Comparison of ENCODE assay signal across 23 cellular contexts in the genomic region with DNA sequence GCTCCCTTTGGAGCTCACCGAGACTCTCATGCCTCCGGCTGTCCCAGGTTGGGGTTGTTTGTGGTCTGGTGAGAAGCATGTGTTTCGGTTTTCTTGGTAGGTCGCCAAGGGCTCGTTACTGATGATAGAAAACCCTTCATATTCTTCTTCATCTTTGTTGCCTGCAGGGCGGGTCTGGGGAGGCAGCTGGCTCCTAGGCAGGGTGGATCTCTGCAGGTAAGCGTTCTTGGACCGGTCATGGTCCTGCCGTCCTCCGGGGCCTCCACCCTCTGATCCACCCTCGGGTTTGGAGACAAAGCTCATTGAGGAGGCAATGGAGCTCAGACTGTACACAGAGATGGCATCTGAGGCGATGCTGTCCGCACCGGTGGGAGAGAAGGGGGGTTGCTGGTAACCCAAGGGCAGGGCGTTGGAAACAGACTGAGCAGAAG.
A peak's percentile ranks its signal among the peaks of the same experiment; 100 is the strongest.
DNase-seq lines count a peak whose midpoint lies in the region; ATAC-seq and TF ChIP-seq lines count a peak whose summit lies in the region.
"Had no signal": no experiment of that assay in that cellular context is flagged by ENCODE, and none has a peak within 500 bp of the region (broad histone marks: within the 10 kb centered on the region; RNA-seq: fewer than 3 reads in every experiment).

No MANE protein-coding gene starts in this region.

- TF ChIP-seq CTCF in WTC11 (IDR thresholded peaks at IDR 0.05) (no peak), nephron progenitor cell (IDR thresholded peaks at IDR 0.05) (no peak), testis (IDR thresholded peaks at IDR 0.05) (no peak), foreskin keratinocyte (conservative IDR thresholded peaks at IDR 0.05) (no peak)

- H3K27me3 ChIP-seq in testis, result no peaks in the 10 kb centered on the region
- no peaks in the 10 kb centered on the region for H3K27me3 ChIP-seq in foreskin keratinocyte

- TF ChIP-seq POLR2A in testis (IDR thresholded peaks at IDR 0.05), result no peak

- DNase-seq in activated effector memory CD4-positive, alpha-beta T cell treated with anti-CD3 and anti-CD28 coated beads, Interleukin-2, amount 50 U/mL, for 16 hours, result peak; percentile 50
- no peak for DNase-seq in activated effector memory CD4-positive, alpha-beta T cell treated with Interleukin-2 at 50 U/mL for 16 hours
- DNase-seq in WTC11 (ENCODE audit: low spot score) (no peak), nephron progenitor cell (no peak), testis (peak; percentile 13), foreskin keratinocyte (no peak), NCI-H226 (no peak), NCI-H2196 treated with DMSO at 0.1 percent for 48 hours (lab: John Stamatoyannopoulos, UW; ENCODE audit: unreplicated experiment) (no peak)
- DNase-seq: CD4-positive, CD25-positive, alpha-beta regulatory T cell; COR-L47; DMS153; HFFc6; KG1; NCI-H1105 treated with DMSO at 0.1 percent for 48 hours; NCI-H1694; NCI-H2081 treated with DMSO at 0.1 percent for 48 hours; NCI-H510A; NCI-H748 treated with DMSO at 0.1 percent for 48 hours; OCI-M1; SIG-M5 had no signal

- H3K4me1 Mint-ChIP-seq in WTC11 (peaks cover 16% of the 10 kb centered on the region), nephron progenitor cell (peaks cover 21% of the 10 kb centered on the region)
- H3K4me1 Mint-ChIP-seq: B cell had no signal

- POLR2A ChIA-PET in WTC11 (lab: Charles Lee), result no interaction called here

- peaks cover 12% of the 10 kb centered on the region; the same call in 1 of the 2 replicates for H3K36me3 Mint-ChIP-seq in WTC11
- H3K36me3 Mint-ChIP-seq in nephron progenitor cell (ENCODE audit: low read depth), result peaks cover 48% of the 10 kb centered on the region

- peak overlapping the region; percentile 57; the same call in 1 of the 2 replicates for H3K27ac Mint-ChIP-seq in WTC11
- peak overlapping the region; percentile 23 for H3K27ac Mint-ChIP-seq in nephron progenitor cell
- H3K27ac Mint-ChIP-seq: B cell, HFFc6 had no signal

- H3K9me3 ChIP-seq in testis, result no peaks in the 10 kb centered on the region

- H3K9me3 Mint-ChIP-seq in WTC11, result no peaks in the 10 kb centered on the region
- H3K9me3 Mint-ChIP-seq in nephron progenitor cell, result no peaks in the 10 kb centered on the region
- H3K9me3 Mint-ChIP-seq: CD4-positive, CD25-positive, alpha-beta regulatory T cell; HFFc6 had no signal

- intact Hi-C loops in testis (cut with DNase I; ENCODE audit: low total_unique reads), result no loop called here

- no peak for ATAC-seq in WTC11
- no peak for ATAC-seq in foreskin keratinocyte
- ATAC-seq: GM12878 had no signal

- H3K4me1 ChIP-seq in testis (no peaks in the 10 kb centered on the region), foreskin keratinocyte (no peaks in the 10 kb centered on the region)

- no peak overlapping the region for H3K27ac ChIP-seq in testis
- H3K27ac ChIP-seq in foreskin keratinocyte, result no peak overlapping the region
- H3K27ac ChIP-seq: RWPE1 had no signal

- H3K27me3 Mint-ChIP-seq in WTC11 (ENCODE audit: low read depth) (no peaks in the 10 kb centered on the region), nephron progenitor cell (ENCODE audit: low read depth, poor library complexity) (no peaks in the 10 kb centered on the region)
- H3K27me3 Mint-ChIP-seq: B cell; CD4-positive, CD25-positive, alpha-beta regulatory T cell had no signal

- no peak overlapping the region for H3K4me3 ChIP-seq in testis
- H3K4me3 ChIP-seq: GM12878 had no signal

- 80 to 84% methylated on average over 15 of the region's 15 CpGs for WGBS in testis, 2 donors

- H3K36me3 ChIP-seq in testis (ENCODE audit: low read depth, missing control alignments), result no peaks in the 10 kb centered on the region

- no peak overlapping the region for H3K4me3 Mint-ChIP-seq in WTC11
- H3K4me3 Mint-ChIP-seq in nephron progenitor cell, result no peak overlapping the region
- H3K4me3 Mint-ChIP-seq: B cell; CD4-positive, CD25-positive, alpha-beta regulatory T cell; HFFc6 had no signal

- CTCF ChIA-PET in WTC11 (lab: Charles Lee), result no interaction called here

TF ChIP-seq in WTC11, 78 proteins besides CTCF, POLR2A, EP300 and RAD21:
- TF ChIP-seq SOX15 (CRISPR knock-in tag; IDR thresholded peaks at IDR 0.05) (no peak), EMX1 (CRISPR knock-in tag; IDR thresholded peaks at IDR 0.05) (no peak)

Comparison
In these comparisons a context has a peak if more than half of its experiments do, and no peak if none do; other contexts are left out.
1. DNase-seq: peak in activated effector memory CD4-positive, alpha-beta T cell treated with anti-CD3 and anti-CD28 coated beads, Interleukin-2, amount 50 U/mL, for 16 hours (single experiment) and testis (single experiment); none in activated effector memory CD4-positive, alpha-beta T cell treated with Interleukin-2 at 50 U/mL for 16 hours (single experiment), WTC11 (single experiment), nephron progenitor cell (single experiment), foreskin keratinocyte (0 of 2), NCI-H226 (single experiment) and NCI-H2196 treated with DMSO at 0.1 percent for 48 hours (single experiment).